ENCODE assay signal across 3 cellular contexts in the genomic region with DNA sequence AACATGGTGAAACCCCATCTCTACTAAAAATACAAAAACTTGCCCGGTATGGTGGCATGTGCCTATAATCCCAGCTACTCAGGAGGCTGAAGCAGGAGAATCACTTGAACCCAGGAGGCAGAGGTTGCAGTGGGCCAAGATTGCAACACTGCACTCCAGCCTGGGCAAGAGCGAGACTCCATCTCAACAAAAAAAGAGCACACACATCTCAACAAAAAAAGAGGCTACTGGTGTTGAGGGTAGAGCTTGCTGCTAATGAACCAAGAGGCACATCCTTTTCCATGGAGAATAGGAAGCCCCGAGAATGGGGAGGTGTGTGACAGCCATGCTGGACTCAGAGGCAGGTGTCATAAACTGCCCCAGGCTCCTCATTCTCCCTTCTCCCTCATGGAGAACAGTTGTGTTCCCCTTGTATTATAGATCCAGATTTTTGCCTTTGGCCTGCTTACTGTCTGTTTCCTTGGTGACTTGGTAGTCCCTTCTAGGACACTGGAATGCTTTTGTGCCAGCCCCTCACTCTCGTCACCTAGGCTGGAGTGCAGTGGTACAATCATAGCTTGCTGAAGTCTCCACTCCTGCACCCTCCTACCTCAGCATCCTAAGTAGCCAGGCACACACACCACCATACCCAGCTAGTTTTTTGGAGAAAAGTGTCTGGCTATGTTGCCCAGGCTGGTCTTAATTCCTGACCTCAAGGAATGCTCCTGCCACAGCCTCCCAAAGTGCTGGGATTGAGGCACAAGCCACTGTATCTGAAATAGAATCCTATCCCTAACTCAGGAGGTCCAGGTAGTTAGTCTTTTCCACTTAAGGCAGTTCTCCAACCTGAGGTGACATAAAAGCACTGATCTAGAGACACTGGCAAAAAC.
TF ChIP-seq lines count a peak whose summit lies in the region.

No MANE protein-coding gene starts in this region.

TF ChIP-seq in A549, 52 proteins besides CTCF, POLR2A, EP300 and RAD21 (continues in another document):
- TF ChIP-seq CEBPB (IDR thresholded peaks at IDR 0.05) (peak; percentile 30 to 33; a peak in 1 of 4 replicates), SREBF2 (IDR thresholded peaks at IDR 0.05) (no peak), SMC3 (IDR thresholded peaks at IDR 0.05) (no peak), JUN (IDR thresholded peaks at IDR 0.05) (peak; percentile 46 to 71; a peak in 4 of 5 replicates), ZC3H11A (IDR thresholded peaks at IDR 0.05) (no peak), RNF2 (IDR thresholded peaks at IDR 0.05; ENCODE audit: borderline replicate concordance, low read depth) (no peak), HOXB13 (CRISPR knock-in tag; IDR thresholded peaks at IDR 0.05; ENCODE audit: low read depth) (no peak), ZSCAN20 (CRISPR knock-in tag; IDR thresholded peaks at IDR 0.05) (no peak), FOXS1 (CRISPR knock-in tag; IDR thresholded peaks at IDR 0.05) (no peak), HDAC2 (IDR thresholded peaks at IDR 0.05) (no peak), TP53 (CRISPR knock-in tag; IDR thresholded peaks at IDR 0.05) (peak; percentile 12; the same call in 1 of the 2 replicates), HOXB5 (CRISPR knock-in tag; IDR thresholded peaks at IDR 0.05) (no peak), KDM1A (IDR thresholded peaks at IDR 0.05; ENCODE audit: low read depth) (no peak), FOSB (CRISPR knock-in tag; IDR thresholded peaks at IDR 0.05) (peak; percentile 74), ZNF302 (CRISPR knock-in tag; IDR thresholded peaks at IDR 0.05) (no peak), NPAS2 (CRISPR knock-in tag; IDR thresholded peaks at IDR 0.05; ENCODE audit: borderline replicate concordance) (no peak), CBX2 (IDR thresholded peaks at IDR 0.05; ENCODE audit: borderline replicate concordance, low read depth) (no peak), POLR2AphosphoS2 (conservative IDR thresholded peaks at IDR 0.05; ENCODE audit: low read length) (peak; percentile 97)
- TF ChIP-seq, protein P1, sequence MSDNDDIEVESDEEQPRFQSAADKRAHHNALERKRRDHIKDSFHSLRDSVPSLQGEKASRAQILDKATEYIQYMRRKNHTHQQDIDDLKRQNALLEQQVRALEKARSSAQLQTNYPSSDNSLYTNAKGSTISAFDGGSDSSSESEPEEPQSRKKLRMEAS (IDR thresholded peaks at IDR 0.05) = no peak
- TF ChIP-seq, protein P2, sequence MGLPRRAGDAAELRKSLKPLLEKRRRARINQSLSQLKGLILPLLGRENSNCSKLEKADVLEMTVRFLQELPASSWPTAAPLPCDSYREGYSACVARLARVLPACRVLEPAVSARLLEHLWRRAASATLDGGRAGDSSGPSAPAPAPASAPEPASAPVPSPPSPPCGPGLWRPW (IDR thresholded peaks at IDR 0.05) = no peak
- TF ChIP-seq, protein P3, sequence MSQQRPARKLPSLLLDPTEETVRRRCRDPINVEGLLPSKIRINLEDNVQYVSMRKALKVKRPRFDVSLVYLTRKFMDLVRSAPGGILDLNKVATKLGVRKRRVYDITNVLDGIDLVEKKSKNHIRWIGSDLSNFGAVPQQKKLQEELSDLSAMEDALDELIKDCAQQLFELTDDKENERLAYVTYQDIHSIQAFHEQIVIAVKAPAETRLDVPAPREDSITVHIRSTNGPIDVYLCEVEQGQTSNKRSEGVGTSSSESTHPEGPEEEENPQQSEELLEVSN (IDR thresholded peaks at IDR 0.05; ENCODE audit: borderline replicate concordance, low read depth) = no peak; the same call in 1 of the 2 replicates
- TF ChIP-seq, protein P4, sequence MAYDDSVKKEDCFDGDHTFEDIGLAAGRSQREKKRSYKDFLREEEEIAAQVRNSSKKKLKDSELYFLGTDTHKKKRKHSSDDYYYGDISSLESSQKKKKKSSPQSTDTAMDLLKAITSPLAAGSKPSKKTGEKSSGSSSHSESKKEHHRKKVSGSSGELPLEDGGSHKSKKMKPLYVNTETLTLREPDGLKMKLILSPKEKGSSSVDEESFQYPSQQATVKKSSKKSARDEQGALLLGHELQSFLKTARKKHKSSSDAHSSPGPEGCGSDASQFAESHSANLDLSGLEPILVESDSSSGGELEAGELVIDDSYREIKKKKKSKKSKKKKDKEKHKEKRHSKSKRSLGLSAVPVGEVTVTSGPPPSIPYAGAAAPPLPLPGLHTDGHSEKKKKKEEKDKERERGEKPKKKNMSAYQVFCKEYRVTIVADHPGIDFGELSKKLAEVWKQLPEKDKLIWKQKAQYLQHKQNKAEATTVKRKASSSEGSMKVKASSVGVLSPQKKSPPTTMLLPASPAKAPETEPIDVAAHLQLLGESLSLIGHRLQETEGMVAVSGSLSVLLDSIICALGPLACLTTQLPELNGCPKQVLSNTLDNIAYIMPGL (CRISPR knock-in tag; IDR thresholded peaks at IDR 0.05; ENCODE audit: borderline replicate concordance) = no peak

TF ChIP-seq in PFSK-1, 5 proteins besides CTCF, POLR2A, EP300 and RAD21:
- TF ChIP-seq SIN3A (IDR thresholded peaks at IDR 0.05; ENCODE audit: borderline replicate concordance, insufficient read depth, low read length) = peak; percentile 62; the same call in 1 of the 2 replicates
- no peak for TF ChIP-seq FOXP2 (optimal IDR thresholded peaks at IDR 0.05; ENCODE audit: borderline replicate concordance, extremely low read depth, extremely low read length, insufficient read depth)
- TF ChIP-seq POLR2AphosphoS5 (IDR thresholded peaks at IDR 0.05; ENCODE audit: low read depth, low read length) = peak; percentile 84
- TF ChIP-seq, protein P5, sequence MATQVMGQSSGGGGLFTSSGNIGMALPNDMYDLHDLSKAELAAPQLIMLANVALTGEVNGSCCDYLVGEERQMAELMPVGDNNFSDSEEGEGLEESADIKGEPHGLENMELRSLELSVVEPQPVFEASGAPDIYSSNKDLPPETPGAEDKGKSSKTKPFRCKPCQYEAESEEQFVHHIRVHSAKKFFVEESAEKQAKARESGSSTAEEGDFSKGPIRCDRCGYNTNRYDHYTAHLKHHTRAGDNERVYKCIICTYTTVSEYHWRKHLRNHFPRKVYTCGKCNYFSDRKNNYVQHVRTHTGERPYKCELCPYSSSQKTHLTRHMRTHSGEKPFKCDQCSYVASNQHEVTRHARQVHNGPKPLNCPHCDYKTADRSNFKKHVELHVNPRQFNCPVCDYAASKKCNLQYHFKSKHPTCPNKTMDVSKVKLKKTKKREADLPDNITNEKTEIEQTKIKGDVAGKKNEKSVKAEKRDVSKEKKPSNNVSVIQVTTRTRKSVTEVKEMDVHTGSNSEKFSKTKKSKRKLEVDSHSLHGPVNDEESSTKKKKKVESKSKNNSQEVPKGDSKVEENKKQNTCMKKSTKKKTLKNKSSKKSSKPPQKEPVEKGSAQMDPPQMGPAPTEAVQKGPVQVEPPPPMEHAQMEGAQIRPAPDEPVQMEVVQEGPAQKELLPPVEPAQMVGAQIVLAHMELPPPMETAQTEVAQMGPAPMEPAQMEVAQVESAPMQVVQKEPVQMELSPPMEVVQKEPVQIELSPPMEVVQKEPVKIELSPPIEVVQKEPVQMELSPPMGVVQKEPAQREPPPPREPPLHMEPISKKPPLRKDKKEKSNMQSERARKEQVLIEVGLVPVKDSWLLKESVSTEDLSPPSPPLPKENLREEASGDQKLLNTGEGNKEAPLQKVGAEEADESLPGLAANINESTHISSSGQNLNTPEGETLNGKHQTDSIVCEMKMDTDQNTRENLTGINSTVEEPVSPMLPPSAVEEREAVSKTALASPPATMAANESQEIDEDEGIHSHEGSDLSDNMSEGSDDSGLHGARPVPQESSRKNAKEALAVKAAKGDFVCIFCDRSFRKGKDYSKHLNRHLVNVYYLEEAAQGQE (IDR thresholded peaks at IDR 0.05; ENCODE audit: insufficient read depth in 1 of 2, low read depth in 2 of 2, low read length in 2 of 2) = no peak
- TF ChIP-seq TAF1 (IDR thresholded peaks at IDR 0.05; ENCODE audit: borderline replicate concordance, insufficient read depth, low read length) = no peak

TF ChIP-seq in H1, 55 proteins besides CTCF, POLR2A, EP300 and RAD21:
- TF ChIP-seq POLR2AphosphoS5 (IDR thresholded peaks at IDR 0.05; ENCODE audit: low read depth, low read length) = peak; percentile 69
- TF ChIP-seq, protein P6, sequence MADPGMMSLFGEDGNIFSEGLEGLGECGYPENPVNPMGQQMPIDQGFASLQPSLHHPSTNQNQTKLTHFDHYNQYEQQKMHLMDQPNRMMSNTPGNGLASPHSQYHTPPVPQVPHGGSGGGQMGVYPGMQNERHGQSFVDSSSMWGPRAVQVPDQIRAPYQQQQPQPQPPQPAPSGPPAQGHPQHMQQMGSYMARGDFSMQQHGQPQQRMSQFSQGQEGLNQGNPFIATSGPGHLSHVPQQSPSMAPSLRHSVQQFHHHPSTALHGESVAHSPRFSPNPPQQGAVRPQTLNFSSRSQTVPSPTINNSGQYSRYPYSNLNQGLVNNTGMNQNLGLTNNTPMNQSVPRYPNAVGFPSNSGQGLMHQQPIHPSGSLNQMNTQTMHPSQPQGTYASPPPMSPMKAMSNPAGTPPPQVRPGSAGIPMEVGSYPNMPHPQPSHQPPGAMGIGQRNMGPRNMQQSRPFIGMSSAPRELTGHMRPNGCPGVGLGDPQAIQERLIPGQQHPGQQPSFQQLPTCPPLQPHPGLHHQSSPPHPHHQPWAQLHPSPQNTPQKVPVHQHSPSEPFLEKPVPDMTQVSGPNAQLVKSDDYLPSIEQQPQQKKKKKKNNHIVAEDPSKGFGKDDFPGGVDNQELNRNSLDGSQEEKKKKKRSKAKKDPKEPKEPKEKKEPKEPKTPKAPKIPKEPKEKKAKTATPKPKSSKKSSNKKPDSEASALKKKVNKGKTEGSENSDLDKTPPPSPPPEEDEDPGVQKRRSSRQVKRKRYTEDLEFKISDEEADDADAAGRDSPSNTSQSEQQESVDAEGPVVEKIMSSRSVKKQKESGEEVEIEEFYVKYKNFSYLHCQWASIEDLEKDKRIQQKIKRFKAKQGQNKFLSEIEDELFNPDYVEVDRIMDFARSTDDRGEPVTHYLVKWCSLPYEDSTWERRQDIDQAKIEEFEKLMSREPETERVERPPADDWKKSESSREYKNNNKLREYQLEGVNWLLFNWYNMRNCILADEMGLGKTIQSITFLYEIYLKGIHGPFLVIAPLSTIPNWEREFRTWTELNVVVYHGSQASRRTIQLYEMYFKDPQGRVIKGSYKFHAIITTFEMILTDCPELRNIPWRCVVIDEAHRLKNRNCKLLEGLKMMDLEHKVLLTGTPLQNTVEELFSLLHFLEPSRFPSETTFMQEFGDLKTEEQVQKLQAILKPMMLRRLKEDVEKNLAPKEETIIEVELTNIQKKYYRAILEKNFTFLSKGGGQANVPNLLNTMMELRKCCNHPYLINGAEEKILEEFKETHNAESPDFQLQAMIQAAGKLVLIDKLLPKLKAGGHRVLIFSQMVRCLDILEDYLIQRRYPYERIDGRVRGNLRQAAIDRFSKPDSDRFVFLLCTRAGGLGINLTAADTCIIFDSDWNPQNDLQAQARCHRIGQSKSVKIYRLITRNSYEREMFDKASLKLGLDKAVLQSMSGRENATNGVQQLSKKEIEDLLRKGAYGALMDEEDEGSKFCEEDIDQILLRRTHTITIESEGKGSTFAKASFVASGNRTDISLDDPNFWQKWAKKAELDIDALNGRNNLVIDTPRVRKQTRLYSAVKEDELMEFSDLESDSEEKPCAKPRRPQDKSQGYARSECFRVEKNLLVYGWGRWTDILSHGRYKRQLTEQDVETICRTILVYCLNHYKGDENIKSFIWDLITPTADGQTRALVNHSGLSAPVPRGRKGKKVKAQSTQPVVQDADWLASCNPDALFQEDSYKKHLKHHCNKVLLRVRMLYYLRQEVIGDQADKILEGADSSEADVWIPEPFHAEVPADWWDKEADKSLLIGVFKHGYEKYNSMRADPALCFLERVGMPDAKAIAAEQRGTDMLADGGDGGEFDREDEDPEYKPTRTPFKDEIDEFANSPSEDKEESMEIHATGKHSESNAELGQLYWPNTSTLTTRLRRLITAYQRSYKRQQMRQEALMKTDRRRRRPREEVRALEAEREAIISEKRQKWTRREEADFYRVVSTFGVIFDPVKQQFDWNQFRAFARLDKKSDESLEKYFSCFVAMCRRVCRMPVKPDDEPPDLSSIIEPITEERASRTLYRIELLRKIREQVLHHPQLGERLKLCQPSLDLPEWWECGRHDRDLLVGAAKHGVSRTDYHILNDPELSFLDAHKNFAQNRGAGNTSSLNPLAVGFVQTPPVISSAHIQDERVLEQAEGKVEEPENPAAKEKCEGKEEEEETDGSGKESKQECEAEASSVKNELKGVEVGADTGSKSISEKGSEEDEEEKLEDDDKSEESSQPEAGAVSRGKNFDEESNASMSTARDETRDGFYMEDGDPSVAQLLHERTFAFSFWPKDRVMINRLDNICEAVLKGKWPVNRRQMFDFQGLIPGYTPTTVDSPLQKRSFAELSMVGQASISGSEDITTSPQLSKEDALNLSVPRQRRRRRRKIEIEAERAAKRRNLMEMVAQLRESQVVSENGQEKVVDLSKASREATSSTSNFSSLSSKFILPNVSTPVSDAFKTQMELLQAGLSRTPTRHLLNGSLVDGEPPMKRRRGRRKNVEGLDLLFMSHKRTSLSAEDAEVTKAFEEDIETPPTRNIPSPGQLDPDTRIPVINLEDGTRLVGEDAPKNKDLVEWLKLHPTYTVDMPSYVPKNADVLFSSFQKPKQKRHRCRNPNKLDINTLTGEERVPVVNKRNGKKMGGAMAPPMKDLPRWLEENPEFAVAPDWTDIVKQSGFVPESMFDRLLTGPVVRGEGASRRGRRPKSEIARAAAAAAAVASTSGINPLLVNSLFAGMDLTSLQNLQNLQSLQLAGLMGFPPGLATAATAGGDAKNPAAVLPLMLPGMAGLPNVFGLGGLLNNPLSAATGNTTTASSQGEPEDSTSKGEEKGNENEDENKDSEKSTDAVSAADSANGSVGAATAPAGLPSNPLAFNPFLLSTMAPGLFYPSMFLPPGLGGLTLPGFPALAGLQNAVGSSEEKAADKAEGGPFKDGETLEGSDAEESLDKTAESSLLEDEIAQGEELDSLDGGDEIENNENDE (IDR thresholded peaks at IDR 0.05; ENCODE audit: insufficient replicate concordance, low read length) = peak; percentile 58
- TF ChIP-seq TEAD4 (IDR thresholded peaks at IDR 0.05; ENCODE audit: low read depth, low read length) = peak; percentile 8; the same call in 1 of the 2 replicates
- TF ChIP-seq GABPA (IDR thresholded peaks at IDR 0.05; ENCODE audit: borderline replicate concordance, insufficient read depth, low read length) = no peak
